In the genomic region with DNA sequence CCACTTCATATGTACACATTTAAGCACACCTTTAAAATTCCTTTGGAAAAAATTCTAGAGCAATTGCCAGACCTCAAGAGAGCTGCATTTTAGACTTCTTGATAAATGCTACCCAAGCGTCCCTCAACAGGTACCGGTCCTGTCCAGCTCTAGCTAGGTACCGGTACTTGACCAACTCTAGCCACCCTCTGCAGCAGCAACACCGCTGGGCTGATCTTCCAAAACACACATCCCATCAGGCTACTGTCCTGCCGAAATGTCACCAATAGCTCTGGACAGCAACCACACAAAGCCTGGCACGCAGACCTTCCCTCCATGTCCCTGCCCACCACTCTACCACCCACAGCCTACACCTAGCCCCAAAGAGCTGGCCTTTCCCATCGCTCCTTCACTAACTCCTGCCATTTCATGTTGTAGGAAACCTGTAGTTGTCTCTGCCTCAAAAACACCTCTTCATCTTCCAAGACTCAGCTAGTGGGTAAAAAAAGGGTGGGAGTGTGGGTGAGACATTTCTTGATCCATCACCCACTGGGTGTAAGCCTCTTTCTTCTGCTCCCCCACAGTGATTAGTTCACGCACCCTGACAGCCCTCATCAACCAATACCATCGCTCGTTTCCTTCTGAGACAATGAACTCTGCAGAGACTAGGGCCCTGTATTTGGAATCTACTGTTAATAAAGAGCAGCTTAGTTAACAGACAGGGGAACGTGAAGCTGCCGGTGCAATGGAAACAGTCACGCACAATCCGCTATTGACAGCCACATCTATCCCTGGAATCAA, we compare ENCODE assay signal across 13 cellular contexts. TPM values are rescaled to one million over a fixed set of nuclear protein-coding genes. Genes with fewer than 3 reads are reported as not detected.
DNase-seq lines count a peak whose midpoint lies in the region; ATAC-seq and TF ChIP-seq lines count a peak whose summit lies in the region.
"Had no signal": no experiment of that assay in that cellular context is flagged by ENCODE, and none has a peak within 500 bp of the region (broad histone marks: within the 10 kb centered on the region; RNA-seq: fewer than 3 reads in every experiment).

No MANE protein-coding gene starts in this region.

- H3K9ac ChIP-seq in BLaER1 treated with 17β-estradiol and CSF1 and Interleukin-3, amounts not matched to agents 10 nM and 100 nM = peak overlapping the region in 9 of 11 experiments; percentile 7 to 82 (median 77); a peak in 14 of 22 replicates

- H3K4me2 ChIP-seq in BLaER1 treated with 17β-estradiol and CSF1 and Interleukin-3, amounts not matched to agents 10 nM and 100 nM = peak overlapping the region; percentile 85 to 100 (median 95)

- H3K27ac ChIP-seq in BLaER1 treated with 17β-estradiol and CSF1 and Interleukin-3, amounts not matched to agents 10 nM and 100 nM = peak overlapping the region in 9 of 11 experiments; percentile 11 to 97 (median 95); a peak in 17 of 22 replicates
- no peak overlapping the region for H3K27ac ChIP-seq in naive thymus-derived CD4-positive, alpha-beta T cell (ENCODE audit: low read depth, low read length)

- peaks cover 99 to 100% (median 100%) of the 10 kb centered on the region in 10 experiments for H3K4me1 ChIP-seq in BLaER1 treated with 17β-estradiol and CSF1 and Interleukin-3, amounts not matched to agents 10 nM and 100 nM
- H3K4me1 ChIP-seq in naive thymus-derived CD4-positive, alpha-beta T cell (ENCODE audit: control insufficient read depth in 2 of 2, insufficient read depth in 2 of 2, low read length in 2 of 2) = peaks cover 56 to 77% of the 10 kb centered on the region in 2 donors

- DNase-seq in HFFc6 (no peak), NAMALWA (ENCODE audit: low spot score) (no peak), AG20443 (ENCODE audit: low spot score) (no peak)
- peak in 1 of 9 donors; percentile 20 for DNase-seq in naive thymus-derived CD4-positive, alpha-beta T cell
- DNase-seq: Caco-2; H7; NCI-H226; RPMI8226; stimulated activated CD8-positive, alpha-beta memory T cell treated with anti-CD3 and anti-CD28 coated beads, Interleukin-4, amount 100 ng/mL, for 48 hours had no signal

- peaks cover 0 to 68% (median 20%) of the 10 kb centered on the region in 11 experiments; a peak in 15 of 22 replicates for H3K36me3 ChIP-seq in BLaER1 treated with 17β-estradiol and CSF1 and Interleukin-3, amounts not matched to agents 10 nM and 100 nM
- H3K36me3 ChIP-seq in naive thymus-derived CD4-positive, alpha-beta T cell (ENCODE audit: control insufficient read depth in 2 of 3, insufficient read depth in 3 of 3, low read length in 3 of 3) = no peaks in the 10 kb centered on the region

- peaks cover 16 to 99% (median 39%) of the 10 kb centered on the region in 11 experiments; a peak in 19 of 22 replicates for H4K20me1 ChIP-seq in BLaER1 treated with 17β-estradiol and CSF1 and Interleukin-3, amounts not matched to agents 10 nM and 100 nM

- peaks cover 81% of the 10 kb centered on the region for H3K4me1 Mint-ChIP-seq in HFFc6 (ENCODE audit: low read depth)
- H3K4me1 Mint-ChIP-seq in activated naive CD8-positive, alpha-beta T cell (ENCODE audit: low read depth) = peaks cover 87% of the 10 kb centered on the region
- H3K4me1 Mint-ChIP-seq in naive thymus-derived CD4-positive, alpha-beta T cell = peaks cover 54 to 86% (median 81%) of the 10 kb centered on the region in 7 donors

- no peaks in the 10 kb centered on the region; the same call in 1 of the 2 replicates for H3K27me3 Mint-ChIP-seq in HFFc6 (ENCODE audit: insufficient read depth)
- H3K27me3 Mint-ChIP-seq in activated naive CD8-positive, alpha-beta T cell = no peaks in the 10 kb centered on the region
- H3K27me3 Mint-ChIP-seq in naive thymus-derived CD4-positive, alpha-beta T cell = no peaks in the 10 kb centered on the region

- peaks cover 0 to 4% (median 0%) of the 10 kb centered on the region in 11 experiments; a peak in 3 of 22 replicates for H3K9me3 ChIP-seq in BLaER1 treated with 17β-estradiol and CSF1 and Interleukin-3, amounts not matched to agents 10 nM and 100 nM (replicated peaks in 1 of 11)
- H3K9me3 ChIP-seq in naive thymus-derived CD4-positive, alpha-beta T cell (ENCODE audit: control insufficient read depth in 2 of 3, low read length in 3 of 3) = no peaks in the 10 kb centered on the region
- H3K9me3 ChIP-seq: Caco-2 had no signal

- no peaks in the 10 kb centered on the region for H3K27me3 ChIP-seq in BLaER1 treated with 17β-estradiol and CSF1 and Interleukin-3, amounts not matched to agents 10 nM and 100 nM
- H3K27me3 ChIP-seq in naive thymus-derived CD4-positive, alpha-beta T cell (ENCODE audit: control insufficient read depth in 2 of 2, insufficient read depth in 2 of 2, low read length in 2 of 2) = no peaks in the 10 kb centered on the region

- peaks cover 17% of the 10 kb centered on the region for H3K36me3 Mint-ChIP-seq in HFFc6 (ENCODE audit: low read depth)
- H3K36me3 Mint-ChIP-seq in activated naive CD8-positive, alpha-beta T cell = peaks cover 20% of the 10 kb centered on the region
- H3K36me3 Mint-ChIP-seq in naive thymus-derived CD4-positive, alpha-beta T cell = peaks cover 0 to 19% (median 0%) of the 10 kb centered on the region in 5 donors

- H3K4me3 Mint-ChIP-seq in HFFc6 = peak overlapping the region; percentile 38
- H3K4me3 Mint-ChIP-seq in activated naive CD8-positive, alpha-beta T cell = peak overlapping the region; percentile 90
- H3K4me3 Mint-ChIP-seq in naive thymus-derived CD4-positive, alpha-beta T cell = peak overlapping the region in 9 of 10 donors; percentile 18 to 83 (median 55)

- POLR2A ChIA-PET in naive thymus-derived CD4-positive, alpha-beta T cell (lab: Charles Lee) = no interaction called here

- CTCF ChIA-PET in naive thymus-derived CD4-positive, alpha-beta T cell (lab: Charles Lee) = interaction anchor here (1.0 kb wide), 1 partner anchor 13 kb away, joined by 4 read pairs; no protein-coding TSS in a partner anchor

- TF ChIP-seq CTCF in HFFc6 (IDR thresholded peaks at IDR 0.05) = no peak

- peak overlapping the region in 3 of 10 experiments; percentile 3 to 6 (median 4); a peak in 2 of 20 replicates for H3K4me3 ChIP-seq in BLaER1 treated with 17β-estradiol and CSF1 and Interleukin-3, amounts not matched to agents 10 nM and 100 nM
- H3K4me3 ChIP-seq in naive thymus-derived CD4-positive, alpha-beta T cell (ENCODE audit: low read length) = no peak overlapping the region

- H3K27ac Mint-ChIP-seq in HFFc6 = peak overlapping the region; percentile 49
- H3K27ac Mint-ChIP-seq in activated naive CD8-positive, alpha-beta T cell = peak overlapping the region; percentile 91
- H3K27ac Mint-ChIP-seq in naive thymus-derived CD4-positive, alpha-beta T cell = peak overlapping the region in 8 of 9 donors; percentile 9 to 83 (median 70)

- ATAC-seq in naive thymus-derived CD4-positive, alpha-beta T cell = no peak
- no peak for ATAC-seq in HG02973 (IDR thresholded peaks at IDR 0.05; ENCODE audit: unreplicated experiment)
- no peak for ATAC-seq in GM18502 (IDR thresholded peaks at IDR 0.05; ENCODE audit: poor library complexity, unreplicated experiment)

- intact Hi-C loops in naive thymus-derived CD4-positive, alpha-beta T cell (cut with micrococcal nuclease) = loop anchor here in 1 of 2 donors (5.0 kb wide), 1 partner anchor 38 kb away; no protein-coding TSS in a partner anchor

- H3K9me3 Mint-ChIP-seq in HFFc6 = no peaks in the 10 kb centered on the region
- H3K9me3 Mint-ChIP-seq in activated naive CD8-positive, alpha-beta T cell (ENCODE audit: low read depth) = no peaks in the 10 kb centered on the region
- H3K9me3 Mint-ChIP-seq in naive thymus-derived CD4-positive, alpha-beta T cell = no peaks in the 10 kb centered on the region

RNA-seq across cellular contexts. Expression of a gene that starts 6.8 kb away (rescaled TPM):
- 10 to 100 TPM; 29.2 to 44.2 (median 40.0) TPM for total RNA-seq in HFFc6 (2021; fragmentation: NEBNext Ultra II Directional; extraction: Animal tissue kit (Norgen Biotek cat#: 25700))
- total RNA-seq in naive thymus-derived CD4-positive, alpha-beta T cell = 10 to 100 TPM in 3 of 5 experiments, 1 to 10 TPM in 2; 8.9 to 47.0 (median 10.8) TPM
- polyA plus RNA-seq in naive thymus-derived CD4-positive, alpha-beta T cell = 1 to 10 TPM in 1 of 2 donors, under 1 TPM in 1; 0.78 to 1.2 TPM

RNA-seq across cellular contexts. Expression of a gene that starts 32.2 kb away (rescaled TPM):
- total RNA-seq in HFFc6 (2021; fragmentation: NEBNext Ultra II Directional; extraction: Animal tissue kit (Norgen Biotek cat#: 25700)) = 10 to 100 TPM; 73.1 to 83.1 (median 80.0) TPM
- 10 to 100 TPM; 24.8 to 42.2 (median 37.6) TPM for total RNA-seq in naive thymus-derived CD4-positive, alpha-beta T cell
- 10 to 100 TPM; 43.9 to 48.2 TPM for polyA plus RNA-seq in naive thymus-derived CD4-positive, alpha-beta T cell

RNA-seq across cellular contexts. Expression of a gene that starts 50.0 kb away (rescaled TPM):
- total RNA-seq in HFFc6 (2021; fragmentation: NEBNext Ultra II Directional; extraction: Animal tissue kit (Norgen Biotek cat#: 25700)) = 10 to 100 TPM; 54.9 to 78.8 (median 64.5) TPM
- 100 to 1,000 TPM in 3 of 5 experiments, 10 to 100 TPM in 2; 80.1 to 212 (median 110) TPM for total RNA-seq in naive thymus-derived CD4-positive, alpha-beta T cell
- polyA plus RNA-seq in naive thymus-derived CD4-positive, alpha-beta T cell = 10 to 100 TPM; 59.6 to 86.8 TPM

Comparison
In these comparisons a context has a peak if more than half of its experiments do, and no peak if none do; other contexts are left out.
1. H3K4me3 Mint-ChIP-seq: peak in every context shown above with its lines; median percentile 90 in activated naive CD8-positive, alpha-beta T cell; 55 in naive thymus-derived CD4-positive, alpha-beta T cell; 38 in HFFc6.